ENCODE assay signal across 12 cellular contexts in genomic region chr14:56244138-56244789, GRCh38.
DNase-seq lines count a peak whose midpoint lies in the region; ATAC-seq and TF ChIP-seq lines count a peak whose summit lies in the region.
"Had no signal": no experiment of that assay in that cellular context is flagged by ENCODE, and none has a peak within 500 bp of the region (broad histone marks: within the 10 kb centered on the region; RNA-seq: fewer than 3 reads in every experiment).

No MANE protein-coding gene starts in this region.

- ATAC-seq in HG03442 (IDR thresholded peaks at IDR 0.05; ENCODE audit: unreplicated experiment) (no peak), lower lobe of right lung (no peak)
- ATAC-seq: natural killer cell treated with Interleukin-12 subunit alpha and Interleukin-12 subunit beta and Interleukin-15 and Interleukin-18, amount 100 ng/mL, for 72 hours had no signal

- peak; percentile 86 to 94 for DNase-seq in AML-193 (lab: John Stamatoyannopoulos, UW)
- peak; percentile 79 for DNase-seq in M059J (ENCODE audit: low read depth)
- peak; percentile 27 for DNase-seq in amniotic epithelial cell (ENCODE audit: low read depth)
- peak; percentile 26 for DNase-seq in kidney epithelial cell (ENCODE audit: low read depth)
- no peak for DNase-seq in activated CD8-positive, alpha-beta memory T cell treated with anti-CD3 and anti-CD28 coated beads for 24 hours
- DNase-seq in lower lobe of right lung = no peak
- no peak for DNase-seq in NK-92 (lab: John Stamatoyannopoulos, UW; ENCODE audit: unreplicated experiment)
- DNase-seq: activated naive CD4-positive, alpha-beta T cell treated with anti-CD3 and anti-CD28 coated beads, Interleukin-2, amount 50 U/mL, for 16 hours; Caco-2; stimulated activated naive CD4-positive, alpha-beta T cell treated with Interleukin-2 at 50 U/mL for 16 hours had no signal

- H3K4me3 ChIP-seq in kidney epithelial cell (ENCODE audit: low read depth, low read length) = no peak overlapping the region
- no peak overlapping the region for H3K4me3 ChIP-seq in lower lobe of right lung

- H3K36me3 ChIP-seq in kidney epithelial cell (ENCODE audit: control insufficient read depth, insufficient read depth, low read length) (no peaks in the 10 kb centered on the region), lower lobe of right lung (no peaks in the 10 kb centered on the region)

- no peak overlapping the region for H3K27ac ChIP-seq in lower lobe of right lung

- TF ChIP-seq CTCF in kidney epithelial cell (IDR thresholded peaks at IDR 0.05; ENCODE audit: insufficient read depth, low read length, poor library complexity, severe bottlenecking) = no peak
- TF ChIP-seq CTCF in lower lobe of right lung (IDR thresholded peaks at IDR 0.05) = no peak

- intact Hi-C loops in lower lobe of right lung (cut with DNase I) = no loop called here

- H3K27me3 ChIP-seq in kidney epithelial cell (ENCODE audit: control insufficient read depth, insufficient read depth, low read length) (no peaks in the 10 kb centered on the region), lower lobe of right lung (ENCODE audit: low read depth) (no peaks in the 10 kb centered on the region)

- no peaks in the 10 kb centered on the region for H3K9me3 ChIP-seq in lower lobe of right lung
- H3K9me3 ChIP-seq: Caco-2 had no signal

- no peaks in the 10 kb centered on the region for H3K4me1 ChIP-seq in lower lobe of right lung
- H3K4me1 ChIP-seq: Caco-2 had no signal

Comparison
In these comparisons a context has a peak if more than half of its experiments do, and no peak if none do; other contexts are left out.
1. DNase-seq: peak in AML-193 (2 of 2), M059J (single experiment), amniotic epithelial cell (single experiment) and kidney epithelial cell (single experiment); none in activated CD8-positive, alpha-beta memory T cell treated with anti-CD3 and anti-CD28 coated beads for 24 hours (single experiment), lower lobe of right lung (single experiment) and NK-92 (single experiment).